13 cellular contexts compared by ENCODE assay signal in genomic region chr10:133127291-133128125, GRCh38. TPM values are rescaled to one million over a fixed set of nuclear protein-coding genes. Genes with fewer than 3 reads are reported as not detected.
A peak's percentile ranks its signal among the peaks of the same experiment; 100 is the strongest.
DNase-seq lines count a peak whose midpoint lies in the region; ATAC-seq, FAIRE-seq and TF ChIP-seq lines count a peak whose summit lies in the region.
"Had no signal": no experiment of that assay in that cellular context is flagged by ENCODE, and none has a peak within 500 bp of the region (broad histone marks: within the 10 kb centered on the region; RNA-seq: fewer than 3 reads in every experiment).

No MANE protein-coding gene starts in this region.

- H3K27me3 ChIP-seq in H7 (ENCODE audit: control insufficient read depth, insufficient read depth, low read length): no peaks in the 10 kb centered on the region
- peaks cover 0 to 59% of the 10 kb centered on the region in 2 donors for H3K27me3 ChIP-seq in left lung

- TF ChIP-seq CTCF in left lung (IDR thresholded peaks at IDR 0.05): no peak

- no peak for FAIRE-seq in RCC 7860 (lab: Jason Lieb, UNC)
- FAIRE-seq: astrocyte had no signal

- H3K36me3 ChIP-seq in H7 (replicated peaks; ENCODE audit: control insufficient read depth, insufficient read depth, low read length): no peaks in the 10 kb centered on the region
- H3K36me3 ChIP-seq in left lung: no peaks in the 10 kb centered on the region

- DNase-seq in 8988T (peak; percentile 96), H7 (peak; percentile 98), left lung (peak; percentile 23 to 68), NCI-H510A (lab: John Stamatoyannopoulos, UW) (no peak), RCC 7860 (ENCODE audit: low spot score) (no peak), NCI-H446 (lab: John Stamatoyannopoulos, UW) (no peak)
- peak; percentile 13 for DNase-seq in activated CD8-positive, alpha-beta memory T cell treated with anti-CD3 and anti-CD28 coated beads, Interleukin-2, amount 50 U/mL, for 4 hours
- DNase-seq: HFFc6, mesenchymal stem cell, NCI-H226 had no signal

- H3K9me3 ChIP-seq in left lung: peaks cover 0 to 4% of the 10 kb centered on the region in 2 donors

- ATAC-seq in left lung: no peak
- no peak for ATAC-seq in GM19324 (IDR thresholded peaks at IDR 0.05; ENCODE audit: low FRiP score, unreplicated experiment)

- H3K4me3 ChIP-seq in H7 (ENCODE audit: insufficient read depth, low read depth, low read length): no peak overlapping the region
- no peak overlapping the region for H3K4me3 ChIP-seq in left lung

- H3K4me1 ChIP-seq in left lung: no peaks in the 10 kb centered on the region

- intact Hi-C loops in left lung (cut with DNase I): loop anchor here in 1 of 2 donors (10.0 kb wide), 1 partner anchor 183 kb away; the partner anchor contains the start of gene CFAP46

- H3K27ac ChIP-seq in left lung: no peak overlapping the region

RNA-seq across cellular contexts. Expression of gene KNDC1, which starts 32.5 kb away (rescaled TPM):
- 13.7 and 16.7 TPM in 2 replicates for total RNA-seq in H7 (2014; rRNA removed; shearing (Covaris generic))
- total RNA-seq in left lung: 10 to 100 TPM in 1 of 2 donors, 1 to 10 TPM in 1; 8.4 to 10.4 TPM

RNA-seq across cellular contexts. Expression of gene ADGRA1, which starts 39.8 kb away (rescaled TPM):
- total RNA-seq in H7 (2014; rRNA removed; shearing (Covaris generic)): 0.37 and 0.62 TPM in 2 replicates
- under 1 TPM in 1 of 2 donors, not detected in 1; 0.24 TPM for total RNA-seq in left lung
- total RNA-seq: astrocyte, fibroblast of lung, HFFc6 had no signal

Comparison
In these comparisons a context has a peak if more than half of its experiments do, and no peak if none do; other contexts are left out.
1. DNase-seq: peak in 8988T (single experiment), H7 (single experiment), activated CD8-positive, alpha-beta memory T cell treated with anti-CD3 and anti-CD28 coated beads, Interleukin-2, amount 50 U/mL, for 4 hours (single experiment) and left lung (2 of 2); none in NCI-H510A (single experiment), RCC 7860 (single experiment) and NCI-H446 (0 of 2).